In the genomic region with DNA sequence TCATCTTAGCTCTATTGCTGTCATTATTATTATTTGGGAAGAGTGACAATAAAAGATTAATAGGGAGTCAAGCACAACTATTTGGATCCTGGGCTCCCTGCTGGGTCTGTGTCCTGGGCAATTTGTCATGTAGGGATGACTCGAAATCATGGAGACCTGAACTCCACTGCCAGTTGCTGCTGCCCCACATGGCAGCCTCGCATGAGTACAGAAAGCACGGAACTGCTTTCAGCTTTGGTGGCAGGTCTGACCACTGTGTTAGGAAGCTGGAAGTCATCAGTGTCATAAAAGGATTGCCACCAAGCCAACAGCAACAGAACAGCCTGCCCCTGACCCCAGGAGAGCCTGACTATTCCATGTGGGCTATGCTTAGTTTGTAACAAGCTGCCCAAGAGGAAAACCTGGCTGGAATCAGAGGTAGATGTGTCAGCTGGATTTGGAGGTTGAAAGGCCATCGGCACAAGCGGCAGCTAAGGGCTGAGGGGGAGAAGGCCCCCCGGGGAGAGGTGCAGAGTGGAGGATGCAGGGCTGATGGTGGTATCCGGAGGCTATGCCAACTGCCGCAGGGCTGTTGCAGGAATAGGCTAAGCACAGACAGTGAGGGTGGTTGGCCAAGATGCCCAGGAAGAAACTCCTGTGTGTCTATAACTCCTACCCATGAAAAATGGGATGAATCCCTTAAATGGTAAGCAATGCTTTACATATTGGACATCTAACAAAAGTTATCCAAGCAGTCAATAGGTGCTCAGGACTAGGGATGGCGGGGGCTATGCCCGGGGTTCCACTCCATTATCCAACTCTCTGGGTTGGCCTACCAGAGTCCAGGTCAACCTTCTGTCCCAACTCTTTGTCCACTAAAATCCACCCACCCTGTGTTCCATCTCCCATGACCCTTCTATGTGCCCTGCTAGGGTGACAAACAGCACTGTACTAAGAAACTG, we compare ENCODE assay signal across 16 cellular contexts.
DNase-seq lines count a peak whose midpoint lies in the region; ATAC-seq and TF ChIP-seq lines count a peak whose summit lies in the region.
"Had no signal": no experiment of that assay in that cellular context is flagged by ENCODE, and none has a peak within 500 bp of the region (broad histone marks: within the 10 kb centered on the region; RNA-seq: fewer than 3 reads in every experiment).

No MANE protein-coding gene starts in this region.

- no peak overlapping the region for H3K9ac ChIP-seq in Loucy (ENCODE audit: low read depth, low read length, poor library complexity, severe bottlenecking)
- H3K9ac ChIP-seq: BLaER1 treated with 17β-estradiol and CSF1 and Interleukin-3, amounts not matched to agents 10 nM and 100 nM had no signal

- no peaks in the 10 kb centered on the region for H3F3A ChIP-seq in Loucy (ENCODE audit: low read depth)

- H3K4me2 ChIP-seq in Loucy (ENCODE audit: low read depth, low read length, poor library complexity, severe bottlenecking): no peak overlapping the region
- H3K4me2 ChIP-seq: GM23338 had no signal

- H3K4me3 Mint-ChIP-seq in osteocyte (ENCODE audit: unreplicated experiment): no peak overlapping the region
- no peak overlapping the region for H3K4me3 Mint-ChIP-seq in activated CD4-positive, alpha-beta T cell treated with anti-CD3 and anti-CD28 coated beads, Interleukin-2, amount 10 ng/mL, durations not matched to agents 24 days and 14 days
- H3K4me3 Mint-ChIP-seq: B cell; CD8-positive, alpha-beta T cell; GM23338 had no signal

- intact Hi-C loops in activated CD4-positive, alpha-beta T cell treated with anti-CD3 and anti-CD28 coated beads, Interleukin-2, amount 10 ng/mL, durations not matched to agents 24 days and 14 days (cut with micrococcal nuclease): no loop called here

- H3K79me2 ChIP-seq in Loucy (ENCODE audit: insufficient read depth, low read length): no peaks in the 10 kb centered on the region

- TF ChIP-seq CTCF in Loucy (conservative IDR thresholded peaks at IDR 0.05; ENCODE audit: low read length) (no peak), coronary artery (IDR thresholded peaks at IDR 0.05) (no peak), osteocyte (IDR thresholded peaks at IDR 0.05) (no peak)

- peak; percentile 33 for DNase-seq in coronary artery (ENCODE audit: low spot score)
- peak; percentile 68 for DNase-seq in mesenteric fat pad (ENCODE audit: low spot score)
- peak; percentile 71 for DNase-seq in osteocyte (ENCODE audit: extremely low spot score, unreplicated experiment)
- DNase-seq in NOMO-1 treated with DMSO at 0.1 percent for 48 hours (lab: John Stamatoyannopoulos, UW; ENCODE audit: unreplicated experiment): no peak
- DNase-seq in stimulated activated CD4-positive, alpha-beta T cell treated with anti-CD3 and anti-CD28 coated beads, Interleukin-4, amount 100 ng/mL, for 1 hour: no peak
- no peak for DNase-seq in activated CD4-positive, alpha-beta T cell treated with anti-CD3 and anti-CD28 coated beads, Interleukin-2, amount 10 ng/mL, durations not matched to agents 24 days and 14 days
- DNase-seq: Calu3; CD8-positive, alpha-beta T cell; DMS79 treated with DMSO at 0.1 percent for 48 hours; HCEC 1CT; IMR-90 had no signal

- H3K4me3 ChIP-seq in Loucy (ENCODE audit: low read length, poor library complexity, severe bottlenecking) (no peak overlapping the region), coronary artery (no peak overlapping the region)
- H3K4me3 ChIP-seq: BLaER1 treated with 17β-estradiol and CSF1 and Interleukin-3, amounts not matched to agents 10 nM and 100 nM; GM23338 had no signal

- no peak overlapping the region for H3K27ac ChIP-seq in coronary artery
- H3K27ac ChIP-seq: BLaER1 treated with 17β-estradiol and CSF1 and Interleukin-3, amounts not matched to agents 10 nM and 100 nM had no signal

- H3K27ac Mint-ChIP-seq in osteocyte (ENCODE audit: unreplicated experiment): no peak overlapping the region
- no peak overlapping the region for H3K27ac Mint-ChIP-seq in activated CD4-positive, alpha-beta T cell treated with anti-CD3 and anti-CD28 coated beads, Interleukin-2, amount 10 ng/mL, durations not matched to agents 24 days and 14 days
- H3K27ac Mint-ChIP-seq: B cell; CD8-positive, alpha-beta T cell; GM23338 had no signal

- H3K4me1 Mint-ChIP-seq in osteocyte (ENCODE audit: unreplicated experiment): no peaks in the 10 kb centered on the region
- no peaks in the 10 kb centered on the region for H3K4me1 Mint-ChIP-seq in activated CD4-positive, alpha-beta T cell treated with anti-CD3 and anti-CD28 coated beads, Interleukin-2, amount 10 ng/mL, durations not matched to agents 24 days and 14 days
- H3K4me1 Mint-ChIP-seq: B cell had no signal

- no peaks in the 10 kb centered on the region for H3K9me2 ChIP-seq in Loucy (replicated peaks; ENCODE audit: low read depth, low read length)

- no peaks in the 10 kb centered on the region for H3K36me3 ChIP-seq in Loucy (ENCODE audit: insufficient read depth, low read length)
- H3K36me3 ChIP-seq: BLaER1 treated with 17β-estradiol and CSF1 and Interleukin-3, amounts not matched to agents 10 nM and 100 nM had no signal

- no peaks in the 10 kb centered on the region for H3K9me3 ChIP-seq in Loucy (ENCODE audit: insufficient read depth, low read depth, low read length)

- peak overlapping the region; percentile 78 for H2AFZ ChIP-seq in Loucy (ENCODE audit: low read length)
- H2AFZ ChIP-seq: GM23338 had no signal

- peaks cover 13% of the 10 kb centered on the region for H3K27me3 Mint-ChIP-seq in osteocyte (ENCODE audit: unreplicated experiment)
- H3K27me3 Mint-ChIP-seq in activated CD4-positive, alpha-beta T cell treated with anti-CD3 and anti-CD28 coated beads, Interleukin-2, amount 10 ng/mL, durations not matched to agents 24 days and 14 days: no peaks in the 10 kb centered on the region
- H3K27me3 Mint-ChIP-seq: B cell had no signal

- no peaks in the 10 kb centered on the region for H3K36me3 Mint-ChIP-seq in osteocyte (ENCODE audit: unreplicated experiment)
- no peaks in the 10 kb centered on the region for H3K36me3 Mint-ChIP-seq in activated CD4-positive, alpha-beta T cell treated with anti-CD3 and anti-CD28 coated beads, Interleukin-2, amount 10 ng/mL, durations not matched to agents 24 days and 14 days (ENCODE audit: low read depth)

- H3K27me3 ChIP-seq in Loucy (ENCODE audit: insufficient read depth, low read length, poor library complexity, severe bottlenecking): no peaks in the 10 kb centered on the region

- H3K9me3 Mint-ChIP-seq in osteocyte (ENCODE audit: unreplicated experiment): no peaks in the 10 kb centered on the region
- H3K9me3 Mint-ChIP-seq in activated CD4-positive, alpha-beta T cell treated with anti-CD3 and anti-CD28 coated beads, Interleukin-2, amount 10 ng/mL, durations not matched to agents 24 days and 14 days: peaks cover 6% of the 10 kb centered on the region

- no peak for ATAC-seq in GM18511 (IDR thresholded peaks at IDR 0.05; ENCODE audit: unreplicated experiment)
- ATAC-seq: CD8-positive, alpha-beta T cell; GM23338 had no signal

- H3K4me1 ChIP-seq in Loucy (ENCODE audit: insufficient read depth, low read length, poor library complexity, severe bottlenecking): peaks cover 6% of the 10 kb centered on the region

- no peaks in the 10 kb centered on the region for H4K20me1 ChIP-seq in Loucy (ENCODE audit: insufficient read depth, low read length, poor library complexity, severe bottlenecking)
- H4K20me1 ChIP-seq: BLaER1 treated with 17β-estradiol and CSF1 and Interleukin-3, amounts not matched to agents 10 nM and 100 nM had no signal

Comparison
In these comparisons a context has a peak if more than half of its experiments do, and no peak if none do; other contexts are left out.
1. DNase-seq: peak in coronary artery (single experiment), mesenteric fat pad (single experiment) and osteocyte (single experiment); none in NOMO-1 treated with DMSO at 0.1 percent for 48 hours (single experiment), stimulated activated CD4-positive, alpha-beta T cell treated with anti-CD3 and anti-CD28 coated beads, Interleukin-4, amount 100 ng/mL, for 1 hour (single experiment) and activated CD4-positive, alpha-beta T cell treated with anti-CD3 and anti-CD28 coated beads, Interleukin-2, amount 10 ng/mL, durations not matched to agents 24 days and 14 days (single experiment).